1 cellular context compared by ENCODE assay signal in genomic region chr1:159924791-159925712, GRCh38.
TF ChIP-seq lines count a peak whose summit lies in the region.

Gene TAGLN2, minus strand, starts transcription at chr1:159925507. Its CDS starts 4,998 bp downstream, at chr1:159920509.

TF ChIP-seq in GM23338, 12 proteins besides CTCF, POLR2A, EP300 and RAD21 (continued from another document):
- TF ChIP-seq ZNF462 (CRISPR knock-in tag; IDR thresholded peaks at IDR 0.05): no peak
- no peak for TF ChIP-seq NANOG (IDR thresholded peaks at IDR 0.05; ENCODE audit: borderline replicate concordance)
TF ChIP-seq in GM23338: peak in this region for 2.
